26 cellular contexts compared by ENCODE assay signal in genomic region chrX:123175366-123176122, GRCh38. TPM values are rescaled to one million over a fixed set of nuclear protein-coding genes. Genes with fewer than 3 reads are reported as not detected.
"Had no signal": no experiment of that assay in that cellular context is flagged by ENCODE, and none has a peak within 500 bp of the region (broad histone marks: within the 10 kb centered on the region; RNA-seq: fewer than 3 reads in every experiment).

No MANE protein-coding gene starts in this region.

- DNase-seq: activated CD4-positive, alpha-beta T cell treated with anti-CD3 and anti-CD28 coated beads, Interleukin-2, amount 50 U/mL, for 1 hour; activated CD8-positive, alpha-beta T cell treated with anti-CD3 and anti-CD28 coated beads, Interleukin-2, amount 10 ng/mL, durations not matched to agents 7 days and 5 days; activated gamma-delta T cell; aorta; colonic mucosa; dorsolateral prefrontal cortex; effector memory CD8-positive, alpha-beta T cell; glutamatergic neuron; left ventricle myocardium inferior; naive thymus-derived CD8-positive, alpha-beta T cell; posterior cingulate gyrus; right lobe of liver; stimulated activated CD4-positive, alpha-beta T cell treated with anti-CD3 and anti-CD28 coated beads, Interleukin-1b, Interleukin-23, amount 100 ng/mL, for 48 hours; transverse colon; uterus had no signal

- FAIRE-seq: frontal cortex had no signal

- H3K79me2 ChIP-seq: hepatocyte had no signal

- ATAC-seq: activated CD4-positive, CD25-positive, alpha-beta regulatory T cell treated with anti-CD3 and anti-CD28 coated beads, Interleukin-2, amount 50 U/mL, for 24 hours; activated CD8-positive, alpha-beta T cell treated with anti-CD3 and anti-CD28 coated beads, Interleukin-2, amount 10 ng/mL, durations not matched to agents 7 days and 5 days; effector memory CD8-positive, alpha-beta T cell; naive thymus-derived CD8-positive, alpha-beta T cell; right lobe of liver had no signal

- H3K4me2 ChIP-seq: hepatocyte, neural progenitor cell had no signal

- H2AFZ ChIP-seq: hepatocyte, neural progenitor cell had no signal

- H3K9me3 ChIP-seq: colonic mucosa, esophagus muscularis mucosa, left ventricle myocardium inferior, right lobe of liver, transverse colon, uterus had no signal

- H3K27ac Mint-ChIP-seq: activated CD8-positive, alpha-beta T cell treated with anti-CD3 and anti-CD28 coated beads, Interleukin-2, amount 10 ng/mL, durations not matched to agents 7 days and 5 days; activated naive CD4-positive, alpha-beta T cell treated with anti-CD3 and anti-CD28 coated beads, Interleukin-2, amount 50 U/mL, for 24 hours; activated T-helper 1 cell treated with anti-CD3 and anti-CD28 coated beads, Interleukin-12 subunit alpha, Interleukin-12 subunit beta, Interleukin-2, Interleukin-4 antibody, amounts not matched to agents 30 ng/mL and 10 ng/mL and 1 ng/mL, durations not matched to agents 14 hours and 24 hours and 36 hours; effector memory CD8-positive, alpha-beta T cell; mesothelial cell of epicardium; neural progenitor cell had no signal

- H3K9ac ChIP-seq: neural progenitor cell had no signal

- H3K4me1 Mint-ChIP-seq: activated naive CD4-positive, alpha-beta T cell treated with anti-CD3 and anti-CD28 coated beads, Interleukin-2, amount 50 U/mL, for 24 hours; central memory CD8-positive, alpha-beta T cell; mesothelial cell of epicardium; neural progenitor cell had no signal

- H3K9me3 Mint-ChIP-seq: activated naive CD4-positive, alpha-beta T cell treated with anti-CD3 and anti-CD28 coated beads, Interleukin-2, amount 50 U/mL, for 24 hours; activated T-helper 1 cell treated with anti-CD3 and anti-CD28 coated beads, Interleukin-12 subunit alpha, Interleukin-12 subunit beta, Interleukin-2, Interleukin-4 antibody, amounts not matched to agents 30 ng/mL and 10 ng/mL and 1 ng/mL, durations not matched to agents 14 hours and 24 hours and 36 hours; effector memory CD8-positive, alpha-beta T cell had no signal

- H3K4me3 ChIP-seq: colonic mucosa, dorsolateral prefrontal cortex, esophagus muscularis mucosa, hepatocyte, left ventricle myocardium inferior, neural progenitor cell, right lobe of liver, skin epidermis, transverse colon, uterus had no signal

- H3K4me1 ChIP-seq: colonic mucosa, esophagus muscularis mucosa, left ventricle myocardium inferior, neural progenitor cell, right lobe of liver, transverse colon, uterus had no signal

- H3K4me3 Mint-ChIP-seq: activated CD8-positive, alpha-beta T cell treated with anti-CD3 and anti-CD28 coated beads, Interleukin-2, amount 10 ng/mL, durations not matched to agents 7 days and 5 days; activated naive CD4-positive, alpha-beta T cell treated with anti-CD3 and anti-CD28 coated beads, Interleukin-2, amount 50 U/mL, for 24 hours; activated T-helper 1 cell treated with anti-CD3 and anti-CD28 coated beads, Interleukin-12 subunit alpha, Interleukin-12 subunit beta, Interleukin-2, Interleukin-4 antibody, amounts not matched to agents 30 ng/mL and 10 ng/mL and 1 ng/mL, durations not matched to agents 14 hours and 24 hours and 36 hours; central memory CD8-positive, alpha-beta T cell; effector memory CD8-positive, alpha-beta T cell; mesothelial cell of epicardium; naive thymus-derived CD8-positive, alpha-beta T cell; neural progenitor cell had no signal

- H3K27ac ChIP-seq: colonic mucosa, dorsolateral prefrontal cortex, esophagus muscularis mucosa, hepatocyte, left ventricle myocardium inferior, neural progenitor cell, right lobe of liver, skin epidermis, transverse colon, uterus had no signal

- H3K27me3 ChIP-seq: colonic mucosa, esophagus muscularis mucosa, hepatocyte, right lobe of liver, transverse colon had no signal

- H3K36me3 ChIP-seq: colonic mucosa, esophagus muscularis mucosa, left ventricle myocardium inferior, neural progenitor cell, right lobe of liver, transverse colon, uterus had no signal

- H3K36me3 Mint-ChIP-seq: activated naive CD4-positive, alpha-beta T cell treated with anti-CD3 and anti-CD28 coated beads, Interleukin-2, amount 50 U/mL, for 24 hours; mesothelial cell of epicardium; naive thymus-derived CD8-positive, alpha-beta T cell; neural progenitor cell had no signal

- H3K27me3 Mint-ChIP-seq: activated naive CD4-positive, alpha-beta T cell treated with anti-CD3 and anti-CD28 coated beads, Interleukin-2, amount 50 U/mL, for 24 hours; central memory CD8-positive, alpha-beta T cell; effector memory CD8-positive, alpha-beta T cell had no signal

RNA-seq across cellular contexts. Expression of gene GRIA3, which starts 8.5 kb away (rescaled TPM):
- total RNA-seq: activated CD8-positive, alpha-beta T cell treated with anti-CD3 and anti-CD28 coated beads, Interleukin-2, amount 10 ng/mL, durations not matched to agents 7 days and 5 days; activated T-helper 1 cell treated with anti-CD3 and anti-CD28 coated beads, Interleukin-12 subunit alpha, Interleukin-12 subunit beta, Interleukin-2, Interleukin-4 antibody, amounts not matched to agents 30 ng/mL and 10 ng/mL and 1 ng/mL, durations not matched to agents 14 hours and 24 hours and 36 hours; lung microvascular endothelial cell; naive thymus-derived CD8-positive, alpha-beta T cell had no signal
- polyA plus RNA-seq: naive thymus-derived CD8-positive, alpha-beta T cell had no signal
